In genomic region chr16:50742521-50743150, GRCh38 we compare ENCODE assay signal across 8 cellular contexts. TPM values are rescaled to one million over a fixed set of nuclear protein-coding genes. Genes with fewer than 3 reads are reported as not detected.
A peak's percentile ranks its signal among the peaks of the same experiment; 100 is the strongest.
DNase-seq lines count a peak whose midpoint lies in the region; ATAC-seq, FAIRE-seq and TF ChIP-seq lines count a peak whose summit lies in the region.

No MANE protein-coding gene starts in this region.

- peak overlapping the region; percentile 68 for H3K27ac ChIP-seq in AG04450 (ENCODE audit: low read depth, low read length)
- H3K27ac ChIP-seq in body of pancreas: peak overlapping the region; percentile 62 to 92 (median 84)
- H3K27ac ChIP-seq in iPS-20b (ENCODE audit: low read length): no peak overlapping the region
- H3K27ac ChIP-seq in small intestine (ENCODE audit: low read depth in 1 of 2, low read length in 1 of 2): peak overlapping the region; percentile 73 to 97

- WGBS in body of pancreas, 2 donors: 1% methylated on average over 18 to 27 of the region's 32 CpGs
- WGBS in small intestine, 3 donors: 0 to 1% (median 0%) methylated on average over 20 to 32 of the region's 32 CpGs

- no peak for TF ChIP-seq POLR2A in body of pancreas (IDR thresholded peaks at IDR 0.05)

- POLR2A ChIA-PET in AG04450 (lab: Yijun Ruan, JAX): no interaction called here

- CTCF ChIA-PET in AG04450 (lab: Charles Lee): interaction anchor here (0.9 kb wide), 1 partner anchor 64 kb away, joined by 4 read pairs; no protein-coding TSS in a partner anchor

- peaks cover 16% of the 10 kb centered on the region for H3K4me1 ChIP-seq in body of pancreas
- H3K4me1 ChIP-seq in iPS-20b (ENCODE audit: insufficient read depth, low read length): peaks cover 25% of the 10 kb centered on the region
- H3K4me1 ChIP-seq in small intestine (ENCODE audit: control insufficient read depth in 2 of 2, insufficient read depth in 1 of 2, low read depth in 1 of 2, low read length in 1 of 2): peaks cover 0 to 6% of the 10 kb centered on the region in 2 donors

- FAIRE-seq in small intestine (lab: Jason Lieb, UNC): no peak

- TF ChIP-seq CTCF in AG04450 (IDR thresholded peaks at IDR 0.05; ENCODE audit: low read depth, low read length): no peak
- TF ChIP-seq CTCF in body of pancreas (IDR thresholded peaks at IDR 0.05): no peak

- ATAC-seq in GM21390 (IDR thresholded peaks at IDR 0.05; ENCODE audit: unreplicated experiment) (peak; percentile 12), body of pancreas (no peak)

- no peaks in the 10 kb centered on the region for H3K36me3 ChIP-seq in body of pancreas (replicated peaks in 1 of 2; ENCODE audit: insufficient read depth in 1 of 2, low read depth in 2 of 2)
- H3K36me3 ChIP-seq in iPS-20b (ENCODE audit: insufficient read depth, low read depth, low read length): no peaks in the 10 kb centered on the region
- no peaks in the 10 kb centered on the region for H3K36me3 ChIP-seq in small intestine (ENCODE audit: control insufficient read depth in 2 of 2, insufficient read depth in 2 of 2, low read length in 2 of 2)

- peak overlapping the region; percentile 78 for H3K4me3 ChIP-seq in AG04450 (ENCODE audit: low read depth, low read length)
- H3K4me3 ChIP-seq in body of pancreas: peak overlapping the region; percentile 89 to 95
- peak overlapping the region; percentile 82 for H3K4me3 ChIP-seq in iPS-20b (ENCODE audit: low read length)
- H3K4me3 ChIP-seq in small intestine (ENCODE audit: low read depth in 1 of 2, low read length in 2 of 2): peak overlapping the region; percentile 92 to 96

- H3K27me3 ChIP-seq in AG04450 (ENCODE audit: control insufficient read depth, insufficient read depth, low read length) (peaks cover 2% of the 10 kb centered on the region), body of pancreas (no peaks in the 10 kb centered on the region), iPS-20b (ENCODE audit: insufficient read depth, low read length) (no peaks in the 10 kb centered on the region), small intestine (ENCODE audit: control insufficient read depth in 2 of 2, insufficient read depth in 2 of 2, low read length in 2 of 2) (no peaks in the 10 kb centered on the region)

- peak overlapping the region; percentile 66; the same call in 1 of the 2 replicates for H3K9ac ChIP-seq in iPS-20b (ENCODE audit: low read depth, low read length)

- H3K9me3 ChIP-seq in AG04450 (ENCODE audit: control insufficient read depth, insufficient read depth, low read length) (no peaks in the 10 kb centered on the region; the same call in 1 of the 2 replicates), body of pancreas (no peaks in the 10 kb centered on the region), iPS-20b (ENCODE audit: insufficient read depth, low read depth, low read length) (no peaks in the 10 kb centered on the region), small intestine (ENCODE audit: control insufficient read depth, low read depth) (no peaks in the 10 kb centered on the region)

- intact Hi-C loops in body of pancreas (cut with DNase I): no loop called here

- DNase-seq in AG04450 (ENCODE audit: low read depth, low spot score) (no peak), SW480 (ENCODE audit: low spot score) (peak; percentile 18), body of pancreas (peak; percentile 27 to 41 (median 34)), small intestine (peak; percentile 48), NCI-H1048 (lab: John Stamatoyannopoulos, UW) (no peak), hippocampal formation (lab: John Stamatoyannopoulos, UW) (no peak)

RNA-seq across cellular contexts. Expression of gene CYLD, which starts 0.8 kb away (rescaled TPM):
- polyA plus RNA-seq in AG04450 (2011; rRNA removed) (22.6 and 27.8 TPM in 2 replicates), small intestine (1 to 10 TPM; 6.0 to 7.8 (median 7.4) TPM)
- 25.8 and 32.3 TPM in 2 replicates for polyA minus RNA-seq in AG04450 (2011; rRNA and poly(A)+ RNA removed)
- 10 to 100 TPM; 16.5 to 27.5 TPM for total RNA-seq in body of pancreas

RNA-seq across cellular contexts. Expression of gene NOD2, which starts 49.2 kb away (rescaled TPM):
- polyA plus RNA-seq in AG04450 (2011; rRNA removed): not detected in 2 replicates
- not detected in 2 replicates for polyA minus RNA-seq in AG04450 (2011; rRNA and poly(A)+ RNA removed)
- total RNA-seq in body of pancreas: 1 to 10 TPM in 1 of 2 donors, under 1 TPM in 1; 0.33 to 1.8 TPM
- polyA plus RNA-seq in small intestine: under 1 TPM in 2 of 3 donors, not detected in 1; 0.54 to 0.58 TPM

Comparison
In these comparisons a context has a peak if more than half of its experiments do, and no peak if none do; other contexts are left out.
1. DNase-seq: peak in SW480 (single experiment), body of pancreas (4 of 4) and small intestine (single experiment); none in AG04450 (single experiment), NCI-H1048 (single experiment) and hippocampal formation (0 of 2).
2. Peak in every context shown above with its lines, with median percentiles within 50 percentile points of each other: H3K4me3 ChIP-seq.